Comparison of ENCODE assay signal across 30 cellular contexts in the genomic region with DNA sequence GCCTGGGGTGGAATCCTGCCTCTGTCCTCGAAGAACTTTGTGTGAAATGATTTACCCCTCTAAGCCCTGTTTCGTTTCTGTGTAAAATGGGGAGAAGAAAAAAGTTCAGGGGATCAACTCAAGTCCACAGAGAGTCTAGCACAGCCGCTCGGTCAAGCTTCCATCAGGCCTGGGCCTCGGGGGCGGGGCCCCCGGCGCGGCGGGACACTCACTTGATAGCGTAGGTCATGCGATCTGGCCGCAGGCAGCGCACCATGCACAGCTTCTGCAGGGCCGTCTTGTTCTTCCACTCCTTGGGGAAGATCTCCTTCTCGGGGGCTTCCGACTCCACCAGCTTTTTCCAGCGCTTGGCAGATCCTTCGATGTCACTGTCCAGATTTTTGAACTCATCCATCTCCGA.
"Had no signal": no experiment of that assay in that cellular context is flagged by ENCODE, and none has a peak within 500 bp of the region (broad histone marks: within the 10 kb centered on the region; RNA-seq: fewer than 3 reads in every experiment).

No MANE protein-coding gene starts in this region.

- H3K27ac ChIP-seq: adrenal gland, body of pancreas, colonic mucosa, epithelial cell of prostate, esophagus squamous epithelium, gastroesophageal sphincter had no signal

- DNase-seq: activated CD4-positive, alpha-beta memory T cell treated with anti-CD3 and anti-CD28 coated beads for 36 hours; activated CD4-positive, alpha-beta T cell treated with anti-CD3 and anti-CD28 coated beads for 36 hours; activated CD4-positive, alpha-beta T cell treated with anti-CD3 and anti-CD28 coated beads, Interleukin-2, amount 10 ng/mL, durations not matched to agents 24 days and 14 days; activated CD4-positive, CD25-positive, alpha-beta regulatory T cell; activated CD4-positive, CD25-positive, alpha-beta regulatory T cell treated with anti-CD3 and anti-CD28 coated beads, Interleukin-2, amount 50 U/mL, for 72 hours; activated CD8-positive, alpha-beta memory T cell treated with anti-CD3 and anti-CD28 coated beads, Interleukin-2, amount 10 ng/mL, durations not matched to agents 7 days and 5 days; activated CD8-positive, alpha-beta memory T cell treated with anti-CD3 and anti-CD28 coated beads, Interleukin-2, amount 50 U/mL, for 4 hours; activated CD8-positive, alpha-beta T cell treated with anti-CD3 and anti-CD28 coated beads, Interleukin-2, amount 10 ng/mL, durations not matched to agents 7 days and 5 days; activated effector memory CD4-positive, alpha-beta T cell treated with anti-CD3 and anti-CD28 coated beads, Interleukin-2, amount 50 U/mL, for 16 hours; activated naive CD4-positive, alpha-beta T cell treated with anti-CD3 and anti-CD28 coated beads for 36 hours; activated naive CD8-positive, alpha-beta T cell treated with anti-CD3 and anti-CD28 coated beads for 36 hours; activated naive CD8-positive, alpha-beta T cell treated with anti-CD3 and anti-CD28 coated beads, Interleukin-2, amount 50 U/mL, for 24 hours; activated T-cell treated with anti-CD3 and anti-CD28 coated beads, Interleukin-2, amount 50 U/mL, for 1 hour; activated T-cell treated with anti-CD3 and anti-CD28 coated beads, Interleukin-2, amount 50 U/mL, for 48 hours; adrenal gland; amygdala; aorta; body of pancreas; central memory CD4-positive, alpha-beta T cell; cerebellar nuclear complex; colonic mucosa; effector CD8-positive, alpha-beta T cell; esophagus squamous epithelium; foreskin melanocyte; T-helper 2 cell had no signal

- H3K9me3 ChIP-seq: adrenal gland, body of pancreas, colonic mucosa, esophagus squamous epithelium, gastroesophageal sphincter had no signal

- H3K4me3 Mint-ChIP-seq: activated CD4-positive, alpha-beta memory T cell treated with anti-CD3 and anti-CD28 coated beads for 36 hours; activated CD4-positive, alpha-beta T cell treated with anti-CD3 and anti-CD28 coated beads for 36 hours; activated CD4-positive, alpha-beta T cell treated with anti-CD3 and anti-CD28 coated beads, Interleukin-2, amount 10 ng/mL, durations not matched to agents 24 days and 14 days; activated CD8-positive, alpha-beta memory T cell treated with anti-CD3 and anti-CD28 coated beads, Interleukin-2, amount 10 ng/mL, durations not matched to agents 7 days and 5 days; activated CD8-positive, alpha-beta T cell treated with anti-CD3 and anti-CD28 coated beads, Interleukin-2, amount 10 ng/mL, durations not matched to agents 7 days and 5 days; activated naive CD4-positive, alpha-beta T cell treated with anti-CD3 and anti-CD28 coated beads for 36 hours; activated naive CD4-positive, alpha-beta T cell treated with anti-CD3 and anti-CD28 coated beads, Interleukin-2, amount 50 U/mL, for 24 hours; activated naive CD8-positive, alpha-beta T cell treated with anti-CD3 and anti-CD28 coated beads for 36 hours; activated naive CD8-positive, alpha-beta T cell treated with anti-CD3 and anti-CD28 coated beads, Interleukin-2, amount 50 U/mL, for 24 hours; activated T-helper 1 cell treated with anti-CD3 and anti-CD28 coated beads, Interleukin-12 subunit alpha, Interleukin-12 subunit beta, Interleukin-2, Interleukin-4 antibody, amounts not matched to agents 30 ng/mL and 10 ng/mL and 1 ng/mL, durations not matched to agents 14 hours and 24 hours and 36 hours had no signal

- H3K27me3 Mint-ChIP-seq: activated CD4-positive, alpha-beta memory T cell treated with anti-CD3 and anti-CD28 coated beads for 36 hours; activated CD4-positive, alpha-beta T cell treated with anti-CD3 and anti-CD28 coated beads for 36 hours; activated CD4-positive, alpha-beta T cell treated with anti-CD3 and anti-CD28 coated beads, Interleukin-2, amount 10 ng/mL, durations not matched to agents 24 days and 14 days; activated CD8-positive, alpha-beta memory T cell treated with anti-CD3 and anti-CD28 coated beads, Interleukin-2, amount 10 ng/mL, durations not matched to agents 7 days and 5 days; activated naive CD4-positive, alpha-beta T cell treated with anti-CD3 and anti-CD28 coated beads, Interleukin-2, amount 50 U/mL, for 24 hours; activated naive CD8-positive, alpha-beta T cell treated with anti-CD3 and anti-CD28 coated beads for 36 hours; activated naive CD8-positive, alpha-beta T cell treated with anti-CD3 and anti-CD28 coated beads, Interleukin-2, amount 50 U/mL, for 24 hours had no signal

- H3K4me3 ChIP-seq: adrenal gland, body of pancreas, colonic mucosa, esophagus squamous epithelium, gastroesophageal sphincter had no signal

- H3K4me1 ChIP-seq: adrenal gland, body of pancreas, colonic mucosa, esophagus squamous epithelium, gastroesophageal sphincter had no signal

- H3K36me3 ChIP-seq: adrenal gland, colonic mucosa, esophagus squamous epithelium, gastroesophageal sphincter had no signal

- H3K36me3 Mint-ChIP-seq: activated CD4-positive, alpha-beta memory T cell treated with anti-CD3 and anti-CD28 coated beads for 36 hours; activated CD8-positive, alpha-beta memory T cell treated with anti-CD3 and anti-CD28 coated beads, Interleukin-2, amount 10 ng/mL, durations not matched to agents 7 days and 5 days; activated naive CD4-positive, alpha-beta T cell treated with anti-CD3 and anti-CD28 coated beads, Interleukin-2, amount 50 U/mL, for 24 hours; activated naive CD8-positive, alpha-beta T cell treated with anti-CD3 and anti-CD28 coated beads for 36 hours had no signal

- H3K4me1 Mint-ChIP-seq: activated CD4-positive, alpha-beta T cell treated with anti-CD3 and anti-CD28 coated beads for 36 hours; activated CD8-positive, alpha-beta memory T cell treated with anti-CD3 and anti-CD28 coated beads, Interleukin-2, amount 10 ng/mL, durations not matched to agents 7 days and 5 days; activated naive CD4-positive, alpha-beta T cell treated with anti-CD3 and anti-CD28 coated beads, Interleukin-2, amount 50 U/mL, for 24 hours; activated naive CD8-positive, alpha-beta T cell treated with anti-CD3 and anti-CD28 coated beads for 36 hours had no signal

- ATAC-seq: activated CD4-positive, alpha-beta T cell treated with anti-CD3 and anti-CD28 coated beads for 36 hours; activated CD8-positive, alpha-beta memory T cell treated with anti-CD3 and anti-CD28 coated beads, Interleukin-2, amount 10 ng/mL, durations not matched to agents 7 days and 5 days; activated CD8-positive, alpha-beta T cell treated with anti-CD3 and anti-CD28 coated beads, Interleukin-2, amount 10 ng/mL, durations not matched to agents 7 days and 5 days; activated naive CD8-positive, alpha-beta T cell treated with anti-CD3 and anti-CD28 coated beads, Interleukin-2, amount 50 U/mL, for 24 hours; body of pancreas; gastroesophageal sphincter had no signal

- H3K9me3 Mint-ChIP-seq: activated CD4-positive, alpha-beta memory T cell treated with anti-CD3 and anti-CD28 coated beads for 36 hours; activated CD4-positive, alpha-beta T cell treated with anti-CD3 and anti-CD28 coated beads, Interleukin-2, amount 10 ng/mL, durations not matched to agents 24 days and 14 days; activated naive CD4-positive, alpha-beta T cell treated with anti-CD3 and anti-CD28 coated beads for 36 hours; activated naive CD4-positive, alpha-beta T cell treated with anti-CD3 and anti-CD28 coated beads, Interleukin-2, amount 50 U/mL, for 24 hours; activated naive CD8-positive, alpha-beta T cell treated with anti-CD3 and anti-CD28 coated beads for 36 hours; activated naive CD8-positive, alpha-beta T cell treated with anti-CD3 and anti-CD28 coated beads, Interleukin-2, amount 50 U/mL, for 24 hours; activated T-helper 1 cell treated with anti-CD3 and anti-CD28 coated beads, Interleukin-12 subunit alpha, Interleukin-12 subunit beta, Interleukin-2, Interleukin-4 antibody, amounts not matched to agents 30 ng/mL and 10 ng/mL and 1 ng/mL, durations not matched to agents 14 hours and 24 hours and 36 hours; activated T-helper 2 cell treated with anti-CD3 and anti-CD28 coated beads, Interferon-gamma antibody, Interleukin-2, Interleukin-4, amounts not matched to agents 10 μg/mL and 5 μg/mL and 100 μg/mL, durations not matched to agents 14 hours and 24 hours and 36 hours had no signal

- H3K27ac Mint-ChIP-seq: activated CD4-positive, alpha-beta memory T cell treated with anti-CD3 and anti-CD28 coated beads for 36 hours; activated CD4-positive, alpha-beta T cell treated with anti-CD3 and anti-CD28 coated beads for 36 hours; activated CD4-positive, alpha-beta T cell treated with anti-CD3 and anti-CD28 coated beads, Interleukin-2, amount 10 ng/mL, durations not matched to agents 24 days and 14 days; activated CD8-positive, alpha-beta memory T cell treated with anti-CD3 and anti-CD28 coated beads, Interleukin-2, amount 10 ng/mL, durations not matched to agents 7 days and 5 days; activated CD8-positive, alpha-beta T cell treated with anti-CD3 and anti-CD28 coated beads, Interleukin-2, amount 10 ng/mL, durations not matched to agents 7 days and 5 days; activated naive CD4-positive, alpha-beta T cell treated with anti-CD3 and anti-CD28 coated beads for 36 hours; activated naive CD4-positive, alpha-beta T cell treated with anti-CD3 and anti-CD28 coated beads, Interleukin-2, amount 50 U/mL, for 24 hours; activated naive CD8-positive, alpha-beta T cell treated with anti-CD3 and anti-CD28 coated beads for 36 hours; activated naive CD8-positive, alpha-beta T cell treated with anti-CD3 and anti-CD28 coated beads, Interleukin-2, amount 50 U/mL, for 24 hours; activated T-helper 1 cell treated with anti-CD3 and anti-CD28 coated beads, Interleukin-12 subunit alpha, Interleukin-12 subunit beta, Interleukin-2, Interleukin-4 antibody, amounts not matched to agents 30 ng/mL and 10 ng/mL and 1 ng/mL, durations not matched to agents 14 hours and 24 hours and 36 hours; activated T-helper 2 cell treated with anti-CD3 and anti-CD28 coated beads, Interferon-gamma antibody, Interleukin-2, Interleukin-4, amounts not matched to agents 10 μg/mL and 5 μg/mL and 100 μg/mL, durations not matched to agents 14 hours and 24 hours and 36 hours had no signal

- H3K27me3 ChIP-seq: adrenal gland, body of pancreas, colonic mucosa had no signal
